ENCODE assay signal across 8 cellular contexts in the genomic region with DNA sequence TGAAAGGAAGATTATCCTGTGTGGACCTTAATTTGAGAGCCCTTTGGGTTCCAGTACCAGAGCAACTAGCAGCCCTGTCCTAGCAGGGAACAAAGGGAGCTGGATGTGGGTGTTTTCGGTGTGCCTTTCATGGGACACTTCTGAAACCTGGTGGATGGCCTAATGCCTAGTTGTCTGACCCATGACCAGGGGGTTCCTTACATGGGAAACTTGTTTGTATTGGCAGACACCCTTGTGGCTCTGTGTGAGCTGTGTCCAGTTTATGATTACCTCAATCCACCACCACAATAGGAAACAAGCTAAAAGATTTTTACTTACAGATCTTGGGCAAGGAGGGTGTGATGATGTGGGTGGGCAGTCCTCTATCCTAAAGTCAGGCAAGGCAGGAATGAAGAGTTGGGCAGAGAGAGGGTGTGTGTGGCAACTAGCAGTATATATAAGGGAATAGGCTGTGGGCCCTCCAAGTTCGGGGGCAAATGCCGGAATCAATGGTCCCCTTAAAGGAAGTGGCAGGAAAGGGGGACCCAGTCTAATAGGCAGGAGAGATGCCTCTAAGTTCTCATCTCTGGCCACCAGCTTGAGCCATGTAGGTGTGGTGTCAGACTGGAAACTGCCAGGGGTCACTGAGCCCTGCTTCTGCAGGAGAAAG.
"Had no signal": no experiment of that assay in that cellular context is flagged by ENCODE, and none has a peak within 500 bp of the region (broad histone marks: within the 10 kb centered on the region; RNA-seq: fewer than 3 reads in every experiment).

No MANE protein-coding gene starts in this region.

- H3K27ac ChIP-seq: GM23248 had no signal

- H2AFZ ChIP-seq: GM23248 had no signal

- H3K4me3 ChIP-seq: GM23248, HAP-1 had no signal

- ATAC-seq: HCT116 had no signal

- H3K4me1 ChIP-seq: HAP-1 had no signal

- DNase-seq: GM23248, GOT3, H7, HFFc6, KBM-7 had no signal

- H3K9ac ChIP-seq: GM23248 had no signal

- FAIRE-seq: HTR-8/SVneo had no signal

- H3K36me3 ChIP-seq: HAP-1 had no signal
